ENCODE assay signal across 1 cellular context in the genomic region with DNA sequence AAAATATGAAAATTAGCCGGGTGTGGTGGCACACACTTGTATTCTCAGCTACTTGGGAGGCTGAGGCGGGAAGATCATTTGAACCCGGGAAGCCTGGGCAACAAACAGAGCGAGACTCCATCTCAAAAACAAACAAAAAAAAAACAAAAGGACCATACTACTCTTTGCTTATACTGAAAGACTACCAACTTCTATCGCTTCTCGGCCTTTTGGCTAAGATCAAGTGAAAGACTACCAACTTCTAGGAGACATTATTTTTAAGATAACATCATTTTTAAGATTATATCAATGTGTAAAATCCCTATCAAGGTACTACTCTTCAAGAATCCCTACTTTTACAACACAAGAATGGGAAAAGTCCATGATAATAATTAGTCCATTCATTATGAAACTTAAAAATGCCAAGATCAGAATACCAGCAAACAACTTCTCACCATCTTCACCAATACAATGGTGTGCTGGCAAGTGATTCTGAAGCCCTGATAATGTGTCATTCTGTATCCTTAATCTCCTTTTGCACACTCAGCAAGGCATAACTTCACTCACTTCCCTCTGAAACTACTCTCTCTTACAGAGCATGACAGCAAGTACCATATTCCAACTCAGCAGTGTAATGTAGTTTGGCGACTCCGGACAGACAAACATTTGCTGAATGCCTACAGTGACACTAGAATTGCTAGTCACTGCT.
TF ChIP-seq lines count a peak whose summit lies in the region.

No MANE protein-coding gene starts in this region.

TF ChIP-seq in K562, 482 proteins besides CTCF, POLR2A, EP300 and RAD21 (continued from another document):
- TF ChIP-seq, protein P1, sequence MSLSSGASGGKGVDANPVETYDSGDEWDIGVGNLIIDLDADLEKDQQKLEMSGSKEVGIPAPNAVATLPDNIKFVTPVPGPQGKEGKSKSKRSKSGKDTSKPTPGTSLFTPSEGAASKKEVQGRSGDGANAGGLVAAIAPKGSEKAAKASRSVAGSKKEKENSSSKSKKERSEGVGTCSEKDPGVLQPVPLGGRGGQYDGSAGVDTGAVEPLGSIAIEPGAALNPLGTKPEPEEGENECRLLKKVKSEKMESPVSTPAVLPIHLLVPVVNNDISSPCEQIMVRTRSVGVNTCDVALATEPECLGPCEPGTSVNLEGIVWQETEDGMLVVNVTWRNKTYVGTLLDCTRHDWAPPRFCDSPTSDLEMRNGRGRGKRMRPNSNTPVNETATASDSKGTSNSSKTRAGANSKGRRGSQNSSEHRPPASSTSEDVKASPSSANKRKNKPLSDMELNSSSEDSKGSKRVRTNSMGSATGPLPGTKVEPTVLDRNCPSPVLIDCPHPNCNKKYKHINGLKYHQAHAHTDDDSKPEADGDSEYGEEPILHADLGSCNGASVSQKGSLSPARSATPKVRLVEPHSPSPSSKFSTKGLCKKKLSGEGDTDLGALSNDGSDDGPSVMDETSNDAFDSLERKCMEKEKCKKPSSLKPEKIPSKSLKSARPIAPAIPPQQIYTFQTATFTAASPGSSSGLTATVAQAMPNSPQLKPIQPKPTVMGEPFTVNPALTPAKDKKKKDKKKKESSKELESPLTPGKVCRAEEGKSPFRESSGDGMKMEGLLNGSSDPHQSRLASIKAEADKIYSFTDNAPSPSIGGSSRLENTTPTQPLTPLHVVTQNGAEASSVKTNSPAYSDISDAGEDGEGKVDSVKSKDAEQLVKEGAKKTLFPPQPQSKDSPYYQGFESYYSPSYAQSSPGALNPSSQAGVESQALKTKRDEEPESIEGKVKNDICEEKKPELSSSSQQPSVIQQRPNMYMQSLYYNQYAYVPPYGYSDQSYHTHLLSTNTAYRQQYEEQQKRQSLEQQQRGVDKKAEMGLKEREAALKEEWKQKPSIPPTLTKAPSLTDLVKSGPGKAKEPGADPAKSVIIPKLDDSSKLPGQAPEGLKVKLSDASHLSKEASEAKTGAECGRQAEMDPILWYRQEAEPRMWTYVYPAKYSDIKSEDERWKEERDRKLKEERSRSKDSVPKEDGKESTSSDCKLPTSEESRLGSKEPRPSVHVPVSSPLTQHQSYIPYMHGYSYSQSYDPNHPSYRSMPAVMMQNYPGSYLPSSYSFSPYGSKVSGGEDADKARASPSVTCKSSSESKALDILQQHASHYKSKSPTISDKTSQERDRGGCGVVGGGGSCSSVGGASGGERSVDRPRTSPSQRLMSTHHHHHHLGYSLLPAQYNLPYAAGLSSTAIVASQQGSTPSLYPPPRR (CRISPR knock-in tag; IDR thresholded peaks at IDR 0.05; ENCODE audit: borderline replicate concordance) = no peak
- TF ChIP-seq POLR2AphosphoS5 (IDR thresholded peaks at IDR 0.05; ENCODE audit: control insufficient read depth, insufficient read depth, low read depth, low read length) = 0 out of 2 replicates have a peak, but pooled peaks have one; percentile 17
- no peak for TF ChIP-seq NBN (IDR thresholded peaks at IDR 0.05; ENCODE audit: low read depth)
- no peak for TF ChIP-seq ZNF707 (CRISPR knock-in tag; conservative IDR thresholded peaks at IDR 0.05)
- peak; percentile 81 for TF ChIP-seq C11orf30 (IDR thresholded peaks at IDR 0.05; ENCODE audit: low read depth)
- TF ChIP-seq ZFX (CRISPR knock-in tag; IDR thresholded peaks at IDR 0.05) = 0 out of 2 replicates have a peak, but pooled peaks have one; percentile 33
- TF ChIP-seq, protein P2, sequence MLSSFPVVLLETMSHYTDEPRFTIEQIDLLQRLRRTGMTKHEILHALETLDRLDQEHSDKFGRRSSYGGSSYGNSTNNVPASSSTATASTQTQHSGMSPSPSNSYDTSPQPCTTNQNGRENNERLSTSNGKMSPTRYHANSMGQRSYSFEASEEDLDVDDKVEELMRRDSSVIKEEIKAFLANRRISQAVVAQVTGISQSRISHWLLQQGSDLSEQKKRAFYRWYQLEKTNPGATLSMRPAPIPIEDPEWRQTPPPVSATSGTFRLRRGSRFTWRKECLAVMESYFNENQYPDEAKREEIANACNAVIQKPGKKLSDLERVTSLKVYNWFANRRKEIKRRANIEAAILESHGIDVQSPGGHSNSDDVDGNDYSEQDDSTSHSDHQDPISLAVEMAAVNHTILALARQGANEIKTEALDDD (IDR thresholded peaks at IDR 0.05) = peak; percentile 49; the same call in 1 of the 2 replicates
- TF ChIP-seq, protein P3, sequence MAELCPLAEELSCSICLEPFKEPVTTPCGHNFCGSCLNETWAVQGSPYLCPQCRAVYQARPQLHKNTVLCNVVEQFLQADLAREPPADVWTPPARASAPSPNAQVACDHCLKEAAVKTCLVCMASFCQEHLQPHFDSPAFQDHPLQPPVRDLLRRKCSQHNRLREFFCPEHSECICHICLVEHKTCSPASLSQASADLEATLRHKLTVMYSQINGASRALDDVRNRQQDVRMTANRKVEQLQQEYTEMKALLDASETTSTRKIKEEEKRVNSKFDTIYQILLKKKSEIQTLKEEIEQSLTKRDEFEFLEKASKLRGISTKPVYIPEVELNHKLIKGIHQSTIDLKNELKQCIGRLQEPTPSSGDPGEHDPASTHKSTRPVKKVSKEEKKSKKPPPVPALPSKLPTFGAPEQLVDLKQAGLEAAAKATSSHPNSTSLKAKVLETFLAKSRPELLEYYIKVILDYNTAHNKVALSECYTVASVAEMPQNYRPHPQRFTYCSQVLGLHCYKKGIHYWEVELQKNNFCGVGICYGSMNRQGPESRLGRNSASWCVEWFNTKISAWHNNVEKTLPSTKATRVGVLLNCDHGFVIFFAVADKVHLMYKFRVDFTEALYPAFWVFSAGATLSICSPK (IDR thresholded peaks at IDR 0.05; ENCODE audit: borderline replicate concordance) = no peak
- TF ChIP-seq ZFP30 (CRISPR knock-in tag; IDR thresholded peaks at IDR 0.05; ENCODE audit: borderline replicate concordance) = 0 out of 2 replicates have a peak, but pooled peaks have one; percentile 59
- TF ChIP-seq SAFB2 (IDR thresholded peaks at IDR 0.05; ENCODE audit: borderline replicate concordance, low read depth, low read length, severe bottlenecking) = no peak
- peak; percentile 20; the same call in 1 of the 2 replicates for TF ChIP-seq POLR2H (tag; IDR thresholded peaks at IDR 0.05; ENCODE audit: low read depth)
- TF ChIP-seq GABPB1 (CRISPR knock-in tag; IDR thresholded peaks at IDR 0.05) = peak; percentile 30; the same call in 1 of the 2 replicates
- TF ChIP-seq USF2 (CRISPR knock-in tag; IDR thresholded peaks at IDR 0.05) = no peak
- no peak for TF ChIP-seq HDAC6 (IDR thresholded peaks at IDR 0.05; ENCODE audit: low read depth, low read length)
- TF ChIP-seq RCOR1 (IDR thresholded peaks at IDR 0.05; ENCODE audit: borderline replicate concordance in 1 of 2, low read depth in 2 of 2, low read length in 2 of 2) = no peak
- no peak for TF ChIP-seq PHB (CRISPR knock-in tag; IDR thresholded peaks at IDR 0.05)
- TF ChIP-seq PHB2 (IDR thresholded peaks at IDR 0.05; ENCODE audit: low read depth) = no peak
- TF ChIP-seq TGIF2 (CRISPR knock-in tag; IDR thresholded peaks at IDR 0.05) = 0 out of 2 replicates have a peak, but pooled peaks have one; percentile 21
- TF ChIP-seq SPI1 (IDR thresholded peaks at IDR 0.05; ENCODE audit: borderline replicate concordance, low read depth, low read length) = peak; percentile 14; the same call in 1 of the 2 replicates
- TF ChIP-seq, protein P4, sequence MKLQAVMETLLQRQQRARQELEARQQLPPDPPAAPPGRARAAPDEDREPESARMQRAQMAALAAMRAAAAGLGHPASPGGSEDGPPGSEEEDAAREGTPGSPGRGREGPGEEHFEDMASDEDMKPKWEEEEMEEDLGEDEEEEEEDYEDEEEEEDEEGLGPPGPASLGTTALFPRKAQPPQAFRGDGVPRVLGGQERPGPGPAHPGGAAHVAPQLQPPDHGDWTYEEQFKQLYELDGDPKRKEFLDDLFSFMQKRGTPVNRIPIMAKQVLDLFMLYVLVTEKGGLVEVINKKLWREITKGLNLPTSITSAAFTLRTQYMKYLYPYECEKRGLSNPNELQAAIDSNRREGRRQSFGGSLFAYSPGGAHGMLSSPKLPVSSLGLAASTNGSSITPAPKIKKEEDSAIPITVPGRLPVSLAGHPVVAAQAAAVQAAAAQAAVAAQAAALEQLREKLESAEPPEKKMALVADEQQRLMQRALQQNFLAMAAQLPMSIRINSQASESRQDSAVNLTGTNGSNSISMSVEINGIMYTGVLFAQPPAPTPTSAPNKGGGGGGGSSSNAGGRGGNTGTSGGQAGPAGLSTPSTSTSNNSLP (IDR thresholded peaks at IDR 0.05; ENCODE audit: borderline replicate concordance, low read depth, low read length) = 0 out of 2 replicates have a peak, but pooled peaks have one; percentile 15
